Comparison of ENCODE assay signal across 19 cellular contexts in the genomic region with DNA sequence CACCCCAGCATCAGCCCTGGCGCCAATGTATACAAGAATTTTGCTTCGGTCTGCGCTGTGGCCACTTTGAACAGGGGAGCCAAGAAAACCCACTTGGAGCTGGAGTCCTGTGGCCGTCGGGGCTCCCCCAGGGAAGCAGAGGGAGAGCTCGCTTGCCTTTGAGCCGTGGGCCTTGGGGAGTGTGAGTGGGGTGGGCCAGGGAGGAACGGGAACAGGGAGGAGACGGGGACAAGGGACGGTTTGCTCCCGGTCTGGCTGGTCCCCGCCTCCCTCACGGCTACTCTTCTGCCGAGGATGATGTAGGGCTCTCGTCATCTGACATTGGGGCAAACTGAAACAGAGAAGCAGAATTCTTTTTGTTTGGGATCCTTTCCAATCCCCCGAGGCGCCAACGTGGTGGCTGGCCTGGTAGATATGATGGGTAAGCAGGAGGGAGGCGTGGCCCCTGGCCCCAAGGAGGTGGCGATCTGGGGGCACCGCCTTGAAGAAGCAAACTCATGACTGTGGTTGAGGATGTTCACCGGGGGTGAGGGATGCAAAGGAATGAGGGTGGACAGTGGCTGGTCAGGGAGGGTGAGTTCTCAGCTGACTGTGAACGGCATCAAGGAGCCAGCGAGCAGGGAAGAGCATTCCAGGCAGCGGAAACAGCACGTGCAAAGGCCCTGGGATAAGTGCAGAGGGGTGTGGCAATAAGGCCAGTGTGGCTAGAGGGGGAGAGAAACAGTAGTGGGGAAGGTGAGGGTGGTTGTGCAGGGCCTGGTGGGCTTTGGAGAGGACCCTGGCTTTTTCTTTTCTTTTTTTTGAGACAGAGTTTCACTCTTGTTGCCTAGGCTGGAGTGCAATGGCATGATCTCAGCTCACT. TPM values are rescaled to one million over a fixed set of nuclear protein-coding genes. Genes with fewer than 3 reads are reported as not detected.
DNase-seq lines count a peak whose midpoint lies in the region; ATAC-seq, FAIRE-seq and TF ChIP-seq lines count a peak whose summit lies in the region.
"Had no signal": no experiment of that assay in that cellular context is flagged by ENCODE, and none has a peak within 500 bp of the region (broad histone marks: within the 10 kb centered on the region; RNA-seq: fewer than 3 reads in every experiment).

No MANE protein-coding gene starts in this region.

- no peak overlapping the region for H2AFZ ChIP-seq in GM23338

- no peak overlapping the region for H3K4me2 ChIP-seq in GM23338

- H3K9me2 ChIP-seq in GM23338 (ENCODE audit: insufficient read depth) = no peaks in the 10 kb centered on the region

- peaks cover 9% of the 10 kb centered on the region; the same call in 1 of the 2 replicates for H3F3A ChIP-seq in GM23338 (replicated peaks; ENCODE audit: low read depth)

- H4K20me1 ChIP-seq in GM23338 (replicated peaks; ENCODE audit: insufficient read depth) = no peaks in the 10 kb centered on the region; the same call in 1 of the 2 replicates

- ATAC-seq in right cardiac atrium (peak; percentile 65 to 76), gastrocnemius medialis (no peak), GM23338 (no peak)

- H3K4me1 ChIP-seq in right cardiac atrium (ENCODE audit: control insufficient read depth, insufficient read depth, low read length) = peaks cover 12% of the 10 kb centered on the region
- H3K4me1 ChIP-seq in gastrocnemius medialis = peaks cover 12 to 18% of the 10 kb centered on the region in 2 donors
- no peaks in the 10 kb centered on the region for H3K4me1 ChIP-seq in GM23338 (ENCODE audit: insufficient read depth)
- H3K4me1 ChIP-seq: pancreas had no signal

- TF ChIP-seq POLR2A in gastrocnemius medialis (IDR thresholded peaks at IDR 0.05) (no peak), H54 (IDR thresholded peaks at IDR 0.05; ENCODE audit: low read depth, low read length) (no peak)

- no peaks in the 10 kb centered on the region for H3K79me2 ChIP-seq in GM23338 (replicated peaks; ENCODE audit: insufficient read depth)

- H3K4me1 Mint-ChIP-seq in GM23338 = no peaks in the 10 kb centered on the region

- intact Hi-C loops in right cardiac atrium (cut with DNase I) (no loop called here), gastrocnemius medialis (cut with DNase I; ENCODE audit: low total_unique reads) (no loop called here)

- no peak overlapping the region for H3K27ac Mint-ChIP-seq in GM23338

- FAIRE-seq in H54 (lab: Jason Lieb, UNC) = no peak
- FAIRE-seq: astrocyte, endometrium, G401.6, pancreas, RCC 7860 had no signal

- no peaks in the 10 kb centered on the region for H3K9me3 Mint-ChIP-seq in GM23338

- H3K4me3 ChIP-seq in AG10803 (ENCODE audit: low read length) (peak overlapping the region; percentile 12; the same call in 1 of the 2 replicates), cardiac fibroblast (replicated peaks in 1 of 2; ENCODE audit: low read depth in 2 of 2, low read length in 2 of 2) (no peak overlapping the region), right cardiac atrium (ENCODE audit: low read length) (no peak overlapping the region), gastrocnemius medialis (no peak overlapping the region), GM23338 (no peak overlapping the region)
- H3K4me3 ChIP-seq: pancreas had no signal

- no peak for TF ChIP-seq CTCF in AG10803 (conservative IDR thresholded peaks at IDR 0.05; ENCODE audit: low read length)
- TF ChIP-seq CTCF in cardiac fibroblast (IDR thresholded peaks at IDR 0.05; ENCODE audit: low read depth, low read length) = no peak
- no peak for TF ChIP-seq CTCF in gastrocnemius medialis (IDR thresholded peaks at IDR 0.05 in 4 of 5, conservative IDR thresholded peaks at IDR 0.05 in 1 of 5)
- no peak for TF ChIP-seq CTCF in GM23338 (conservative IDR thresholded peaks at IDR 0.05; ENCODE audit: low read depth in 2 of 2)

- in situ Hi-C loops in gastrocnemius medialis (cut with MboI; ENCODE audit: low sequenced_read_pairs in 4 of 4) = no loop called here

- H3K27me3 ChIP-seq in right cardiac atrium (ENCODE audit: control insufficient read depth, insufficient read depth) (no peaks in the 10 kb centered on the region), gastrocnemius medialis (no peaks in the 10 kb centered on the region), GM23338 (ENCODE audit: insufficient read depth) (no peaks in the 10 kb centered on the region)
- H3K27me3 ChIP-seq: pancreas had no signal

- peak overlapping the region; percentile 44 for H3K27ac ChIP-seq in right cardiac atrium (ENCODE audit: low read length)
- peak overlapping the region; percentile 70 to 81 (median 76) for H3K27ac ChIP-seq in gastrocnemius medialis
- H3K27ac ChIP-seq in GM23338 (ENCODE audit: low read depth) = no peak overlapping the region
- H3K27ac ChIP-seq: pancreas, VCaP had no signal

- no peak overlapping the region for H3K4me3 Mint-ChIP-seq in GM23338

- no peaks in the 10 kb centered on the region for H3K27me3 Mint-ChIP-seq in GM23338 (ENCODE audit: insufficient read depth, low read depth, poor library complexity)

- WGBS in right cardiac atrium = 51% methylated on average over 26 of the region's 26 CpGs

- H3K9me3 ChIP-seq in right cardiac atrium (ENCODE audit: control insufficient read depth, low read length) (no peaks in the 10 kb centered on the region), gastrocnemius medialis (no peaks in the 10 kb centered on the region)
- H3K9me3 ChIP-seq: pancreas had no signal

- peaks cover 28% of the 10 kb centered on the region for H3K36me3 Mint-ChIP-seq in GM23338 (ENCODE audit: low read depth)

- peak; percentile 80 for DNase-seq in AG10803 (ENCODE audit: low read depth)
- DNase-seq in cardiac fibroblast (ENCODE audit: low read depth in 2 of 2) = peak; percentile 28 to 80
- DNase-seq in right cardiac atrium = peak; percentile 79 to 88 (median 85)
- peak in 1 of 2 donors; percentile 39 for DNase-seq in gastrocnemius medialis
- no peak for DNase-seq in H54 (ENCODE audit: insufficient read length, low spot score)
- DNase-seq in SKM-1 treated with dmso at 0.1 percent for 144 hours (lab: John Stamatoyannopoulos, UW; ENCODE audit: unreplicated experiment) = no peak
- DNase-seq in GM23338 (ENCODE audit: low spot score) = no peak
- no peak for DNase-seq in activated CD8-positive, alpha-beta memory T cell treated with anti-CD3 and anti-CD28 coated beads for 24 hours
- DNase-seq: activated T-cell treated with anti-CD3 and anti-CD28 coated beads, Interleukin-2, amount 50 U/mL, for 1 hour; AML-193; islet precursor cell; NCI-H446; pancreas; trophoblast cell had no signal

- peaks cover 0 to 36% of the 10 kb centered on the region in 2 donors for H3K36me3 ChIP-seq in gastrocnemius medialis
- 0 out of 2 replicates have a peak, but pooled peaks cover 8% of the 10 kb centered on the region for H3K36me3 ChIP-seq in GM23338 (ENCODE audit: insufficient read depth)

TF ChIP-seq in GM23338, 12 proteins besides CTCF, POLR2A, EP300 and RAD21:
- TF ChIP-seq, protein P1, sequence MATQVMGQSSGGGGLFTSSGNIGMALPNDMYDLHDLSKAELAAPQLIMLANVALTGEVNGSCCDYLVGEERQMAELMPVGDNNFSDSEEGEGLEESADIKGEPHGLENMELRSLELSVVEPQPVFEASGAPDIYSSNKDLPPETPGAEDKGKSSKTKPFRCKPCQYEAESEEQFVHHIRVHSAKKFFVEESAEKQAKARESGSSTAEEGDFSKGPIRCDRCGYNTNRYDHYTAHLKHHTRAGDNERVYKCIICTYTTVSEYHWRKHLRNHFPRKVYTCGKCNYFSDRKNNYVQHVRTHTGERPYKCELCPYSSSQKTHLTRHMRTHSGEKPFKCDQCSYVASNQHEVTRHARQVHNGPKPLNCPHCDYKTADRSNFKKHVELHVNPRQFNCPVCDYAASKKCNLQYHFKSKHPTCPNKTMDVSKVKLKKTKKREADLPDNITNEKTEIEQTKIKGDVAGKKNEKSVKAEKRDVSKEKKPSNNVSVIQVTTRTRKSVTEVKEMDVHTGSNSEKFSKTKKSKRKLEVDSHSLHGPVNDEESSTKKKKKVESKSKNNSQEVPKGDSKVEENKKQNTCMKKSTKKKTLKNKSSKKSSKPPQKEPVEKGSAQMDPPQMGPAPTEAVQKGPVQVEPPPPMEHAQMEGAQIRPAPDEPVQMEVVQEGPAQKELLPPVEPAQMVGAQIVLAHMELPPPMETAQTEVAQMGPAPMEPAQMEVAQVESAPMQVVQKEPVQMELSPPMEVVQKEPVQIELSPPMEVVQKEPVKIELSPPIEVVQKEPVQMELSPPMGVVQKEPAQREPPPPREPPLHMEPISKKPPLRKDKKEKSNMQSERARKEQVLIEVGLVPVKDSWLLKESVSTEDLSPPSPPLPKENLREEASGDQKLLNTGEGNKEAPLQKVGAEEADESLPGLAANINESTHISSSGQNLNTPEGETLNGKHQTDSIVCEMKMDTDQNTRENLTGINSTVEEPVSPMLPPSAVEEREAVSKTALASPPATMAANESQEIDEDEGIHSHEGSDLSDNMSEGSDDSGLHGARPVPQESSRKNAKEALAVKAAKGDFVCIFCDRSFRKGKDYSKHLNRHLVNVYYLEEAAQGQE (IDR thresholded peaks at IDR 0.05; ENCODE audit: unreplicated experiment) = no peak
- TF ChIP-seq JUNB (IDR thresholded peaks at IDR 0.05; ENCODE audit: unreplicated experiment) (no peak), POLR2AphosphoS5 (IDR thresholded peaks at IDR 0.05; ENCODE audit: low read depth) (no peak), NANOG (IDR thresholded peaks at IDR 0.05; ENCODE audit: borderline replicate concordance) (no peak), EZH2phosphoT487 (IDR thresholded peaks at IDR 0.05; ENCODE audit: unreplicated experiment) (no peak)

RNA-seq across cellular contexts. Expression of a gene that starts 10.9 kb away (rescaled TPM):
- total RNA-seq in right cardiac atrium = 1 to 10 TPM in 3 of 4 donors, under 1 TPM in 1; 0.56 to 4.4 (median 3.4) TPM
- polyA plus RNA-seq in right cardiac atrium = 1.6 TPM
- 1 to 10 TPM in 1 of 4 donors, under 1 TPM in 1, not detected in 2; 0.55 to 1.6 TPM for total RNA-seq in gastrocnemius medialis
- 38.7 and 42.2 TPM in 2 replicates for total RNA-seq in GM23338 (2014; rRNA removed; shearing (Covaris generic))
- 40.6 and 41.8 TPM in 2 replicates for polyA plus RNA-seq in GM23338 (2016; fragmentation: Nextera tagmentation; extraction: Ambion mirVana)

RNA-seq across cellular contexts. Expression of a gene that starts 30.8 kb away (rescaled TPM):
- total RNA-seq in right cardiac atrium = 100 to 1,000 TPM; 244 to 324 (median 295) TPM
- polyA plus RNA-seq in right cardiac atrium = 259 TPM
- 100 to 1,000 TPM in 3 of 4 donors, 10 to 100 TPM in 1; 37.7 to 192 (median 149) TPM for total RNA-seq in gastrocnemius medialis
- total RNA-seq in GM23338 (2014; rRNA removed; shearing (Covaris generic)) = 47.5 and 65.4 TPM in 2 replicates
- 14.7 and 15.9 TPM in 2 replicates for polyA plus RNA-seq in GM23338 (2016; fragmentation: Nextera tagmentation; extraction: Ambion mirVana)

Comparison
In these comparisons a context has a peak if more than half of its experiments do, and no peak if none do; other contexts are left out.
1. DNase-seq: peak in AG10803 (single experiment), cardiac fibroblast (2 of 2) and right cardiac atrium (3 of 3); none in H54 (single experiment), SKM-1 treated with dmso at 0.1 percent for 144 hours (single experiment), GM23338 (single experiment) and activated CD8-positive, alpha-beta memory T cell treated with anti-CD3 and anti-CD28 coated beads for 24 hours (single experiment).
2. ATAC-seq: peak in right cardiac atrium (2 of 2); none in gastrocnemius medialis (0 of 2) and GM23338 (single experiment).